Comparison of ENCODE assay signal across 25 cellular contexts in genomic region chr1:182350839-182351238, GRCh38. TPM values are rescaled to one million over a fixed set of nuclear protein-coding genes. Genes with fewer than 3 reads are reported as not detected.
DNase-seq lines count a peak whose midpoint lies in the region; ATAC-seq and TF ChIP-seq lines count a peak whose summit lies in the region.
"Had no signal": no experiment of that assay in that cellular context is flagged by ENCODE, and none has a peak within 500 bp of the region (broad histone marks: within the 10 kb centered on the region; RNA-seq: fewer than 3 reads in every experiment).

No MANE protein-coding gene starts in this region.

- no peaks in the 10 kb centered on the region for H3K9me2 ChIP-seq in GM23248 (ENCODE audit: insufficient read depth)
- no peaks in the 10 kb centered on the region for H3K9me2 ChIP-seq in hepatocyte (replicated peaks; ENCODE audit: insufficient read depth)

- 73 to 77% methylated on average over 2 of the region's 2 CpGs for WGBS in GM23248 (ENCODE audit: low coverage in 1 of 2, low lambda C conversion rate in 2 of 2, missing lambda C conversion rate in 2 of 2), 2 experiments
- WGBS in hepatocyte (ENCODE audit: low lambda C conversion rate, missing lambda C conversion rate) = 92% methylated on average over 2 of the region's 2 CpGs
- WGBS in psoas muscle, 3 donors = 53 to 76% (median 54%) methylated on average over 2 of the region's 2 CpGs

- H2AFZ ChIP-seq in GM23248 (no peak overlapping the region), hepatocyte (no peak overlapping the region)

- H3K9ac ChIP-seq in GM23248 = no peak overlapping the region

- peak; percentile 54 to 74 (median 72) for ATAC-seq in psoas muscle
- ATAC-seq: Panc1 had no signal

- DNase-seq in GM23248 (peak; percentile 13), fibroblast of mammary gland (ENCODE audit: low read depth) (peak; percentile 59), hepatocyte (ENCODE audit: low spot score) (no peak), psoas muscle (peak in 1 of 2 donors; percentile 38), NCI-H1694 treated with DMSO at 0.1 percent for 48 hours (lab: John Stamatoyannopoulos, UW) (no peak), NCI-H774 (lab: John Stamatoyannopoulos, UW) (no peak), NCI-H2081 (lab: John Stamatoyannopoulos, UW) (no peak)
- no peak for DNase-seq in activated CD8-positive, alpha-beta memory T cell treated with anti-CD3 and anti-CD28 coated beads, Interleukin-2, amount 50 U/mL, for 48 hours
- DNase-seq: activated CD4-positive, alpha-beta T cell treated with anti-CD3 and anti-CD28 coated beads for 4 hours; CD8-positive, alpha-beta memory T cell; Karpas-422; NCI-H2081 treated with DMSO at 0.1 percent for 48 hours; NCI-H446; occipital lobe had no signal

- H3K9me3 ChIP-seq in GM23248 (ENCODE audit: low read depth) (no peaks in the 10 kb centered on the region), hepatocyte (ENCODE audit: low read depth) (no peaks in the 10 kb centered on the region), psoas muscle (no peaks in the 10 kb centered on the region)
- H3K9me3 ChIP-seq: SJSA1, tibial nerve had no signal

- H3F3A ChIP-seq in GM23248 (ENCODE audit: insufficient read depth) = no peaks in the 10 kb centered on the region

- TF ChIP-seq CTCF in fibroblast of mammary gland (conservative IDR thresholded peaks at IDR 0.05; ENCODE audit: control insufficient read depth, insufficient read depth, low read depth, low read length) (no peak), hepatocyte (IDR thresholded peaks at IDR 0.05; ENCODE audit: poor library complexity) (no peak), psoas muscle (IDR thresholded peaks at IDR 0.05) (no peak)

- H3K27me3 ChIP-seq in GM23248 (replicated peaks; ENCODE audit: insufficient read depth) (no peaks in the 10 kb centered on the region), hepatocyte (no peaks in the 10 kb centered on the region), psoas muscle (ENCODE audit: insufficient read depth in 3 of 3, low read length in 2 of 3) (no peaks in the 10 kb centered on the region)
- H3K27me3 ChIP-seq: SJSA1, tibial nerve had no signal

- no peak overlapping the region for H3K27ac ChIP-seq in GM23248
- peak overlapping the region; percentile 58 for H3K27ac ChIP-seq in hepatocyte
- H3K27ac ChIP-seq in psoas muscle = peak overlapping the region; percentile 87
- H3K27ac ChIP-seq: SJSA1 had no signal

- H3K4me1 ChIP-seq in GM23248 (ENCODE audit: insufficient read depth) (no peaks in the 10 kb centered on the region), hepatocyte (ENCODE audit: insufficient read depth) (peaks cover 10% of the 10 kb centered on the region), psoas muscle (peaks cover 25% of the 10 kb centered on the region)
- H3K4me1 ChIP-seq: SJSA1 had no signal

- intact Hi-C loops in psoas muscle (cut with DNase I) = loop anchor here in 1 of 2 donors (2.0 kb wide), 1 partner anchor 40 kb away; the partner anchor contains the start of gene GLUL

- no peaks in the 10 kb centered on the region for H3K79me2 ChIP-seq in GM23248 (ENCODE audit: insufficient read depth)
- H3K79me2 ChIP-seq in hepatocyte = no peaks in the 10 kb centered on the region

- H3K36me3 ChIP-seq in GM23248 (ENCODE audit: low read depth) (no peaks in the 10 kb centered on the region), hepatocyte (replicated peaks; ENCODE audit: insufficient read depth, low read depth) (no peaks in the 10 kb centered on the region), psoas muscle (ENCODE audit: insufficient read depth in 1 of 2, low read depth in 1 of 2) (no peaks in the 10 kb centered on the region)
- H3K36me3 ChIP-seq: SJSA1, tibial nerve had no signal

- in situ Hi-C loops in GM23248 (cut with MboI) = no loop called here

- no peak overlapping the region for H3K4me3 ChIP-seq in GM23248
- H3K4me3 ChIP-seq in fibroblast of mammary gland (ENCODE audit: control insufficient read depth, low read depth, low read length) = no peak overlapping the region
- H3K4me3 ChIP-seq in hepatocyte = no peak overlapping the region
- H3K4me3 ChIP-seq in psoas muscle = no peak overlapping the region
- H3K4me3 ChIP-seq: SJSA1, tibial nerve had no signal

- H3K4me2 ChIP-seq in GM23248 (ENCODE audit: unreplicated experiment) = no peak overlapping the region
- no peak overlapping the region for H3K4me2 ChIP-seq in hepatocyte

- H4K20me1 ChIP-seq in GM23248 (ENCODE audit: insufficient read depth) (no peaks in the 10 kb centered on the region), hepatocyte (ENCODE audit: insufficient read depth, poor library complexity, severe bottlenecking) (no peaks in the 10 kb centered on the region)

RNA-seq across cellular contexts. Expression of gene GLUL, which starts 40.8 kb away (rescaled TPM):
- 160 and 175 TPM in 2 replicates for total RNA-seq in GM23248 (2014; rRNA removed; shearing (Covaris generic))
- polyA plus RNA-seq in GM23248 (2016; fragmentation: Nextera tagmentation; extraction: Ambion mirVana) (119 and 127 TPM in 2 replicates), hepatocyte (677 and 747 TPM in 2 replicates), psoas muscle (1,000 to 10,000 TPM; 1,157 to 3,633 (median 2,051) TPM)
- total RNA-seq in hepatocyte (846 and 893 TPM in 2 replicates), psoas muscle (1,000 to 10,000 TPM; 1,167 to 6,689 (median 3,344) TPM)

RNA-seq across cellular contexts. Expression of gene TEDDM1, which starts 49.6 kb away (rescaled TPM):
- total RNA-seq in GM23248 (2014; rRNA removed; shearing (Covaris generic)) = not detected in 2 replicates
- polyA plus RNA-seq in GM23248 (2016; fragmentation: Nextera tagmentation; extraction: Ambion mirVana) (not detected in 2 replicates), hepatocyte (not detected in 2 replicates), psoas muscle (not detected)
- total RNA-seq in hepatocyte (not detected in 2 replicates), psoas muscle (not detected)
- total RNA-seq: A172; activated T-helper 1 cell treated with anti-CD3 and anti-CD28 coated beads, Interleukin-12 subunit alpha, Interleukin-12 subunit beta, Interleukin-2, Interleukin-4 antibody, amounts not matched to agents 30 ng/mL and 10 ng/mL and 1 ng/mL, durations not matched to agents 14 hours and 24 hours and 36 hours; astrocyte; CD8-positive, alpha-beta memory T cell; cerebellum; epithelial cell of proximal tubule; lung microvascular endothelial cell; myocyte; occipital lobe; SJSA1; T-helper 1 cell treated with Interleukin-12 subunit alpha and Interleukin-12 subunit beta and Interleukin-4 antibody, amounts not matched to agents 30 ng/mL and 1 ng/mL, for 36 hours; tibial nerve had no signal
- polyA plus RNA-seq: CD8-positive, alpha-beta memory T cell had no signal

Comparison
In these comparisons a context has a peak if more than half of its experiments do, and no peak if none do; other contexts are left out.
1. DNase-seq: peak in GM23248 (single experiment) and fibroblast of mammary gland (single experiment); none in hepatocyte (single experiment), activated CD8-positive, alpha-beta memory T cell treated with anti-CD3 and anti-CD28 coated beads, Interleukin-2, amount 50 U/mL, for 48 hours (single experiment), NCI-H1694 treated with DMSO at 0.1 percent for 48 hours (single experiment), NCI-H774 (single experiment) and NCI-H2081 (0 of 2).